In the genomic region with DNA sequence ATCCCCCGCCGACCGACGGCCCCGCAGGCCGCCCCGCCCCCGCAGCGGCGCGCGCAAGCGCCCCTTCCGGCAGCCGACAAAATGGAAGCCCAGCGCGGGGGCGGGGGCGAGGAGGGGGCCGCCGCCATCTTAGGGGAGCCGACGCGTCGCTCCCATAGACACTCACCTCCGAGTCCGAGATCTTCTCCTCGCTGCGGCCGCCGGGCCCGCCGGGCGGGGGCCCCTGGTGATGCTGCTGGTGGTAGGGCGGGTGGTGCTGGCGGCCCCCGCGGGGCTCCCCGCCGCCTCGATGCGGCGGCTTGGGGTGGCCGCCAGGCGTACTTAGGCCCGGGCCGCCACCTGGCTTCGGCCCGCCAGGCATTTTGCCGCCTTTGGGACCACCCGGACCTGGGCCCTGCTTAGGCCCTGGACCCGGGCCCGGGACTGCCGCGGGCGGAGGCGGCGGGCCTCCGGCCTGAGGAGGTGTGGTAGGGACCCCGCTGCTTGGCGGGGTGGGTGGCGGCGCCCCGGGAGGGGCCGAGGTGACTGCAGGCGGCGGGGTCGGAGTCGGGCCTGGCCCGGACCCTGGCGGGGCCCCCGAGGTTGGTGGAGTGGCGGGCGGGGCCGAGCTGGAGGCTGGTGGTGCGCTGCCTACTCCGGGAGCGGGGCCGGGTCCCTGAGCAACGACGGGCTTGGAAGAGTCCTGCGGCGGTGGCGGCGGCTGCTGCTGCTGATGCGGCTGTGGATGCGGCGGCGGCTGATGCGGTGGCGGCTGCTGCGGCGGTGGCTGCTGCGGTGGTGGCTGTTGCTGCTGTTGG, we compare ENCODE assay signal across 8 cellular contexts. TPM values are rescaled to one million over a fixed set of nuclear protein-coding genes. Genes with fewer than 3 reads are reported as not detected.
DNase-seq lines count a peak whose midpoint lies in the region; ATAC-seq and TF ChIP-seq lines count a peak whose summit lies in the region.

No MANE protein-coding gene starts in this region.

- peak overlapping the region; percentile 98 for H3K9ac ChIP-seq in fibroblast of lung (ENCODE audit: insufficient read depth, low read length)

- peak overlapping the region; percentile 96 for H3K27ac ChIP-seq in CD8-positive, alpha-beta memory T cell (ENCODE audit: low read depth, low read length)
- H3K27ac ChIP-seq in fibroblast of lung (ENCODE audit: insufficient read depth, low read length): peak overlapping the region; percentile 92

- peaks cover 43% of the 10 kb centered on the region for H3K4me1 ChIP-seq in CD8-positive, alpha-beta memory T cell (ENCODE audit: insufficient read depth, low read length)
- H3K4me1 ChIP-seq in fibroblast of lung (ENCODE audit: control insufficient read depth, extremely low read depth, insufficient read depth, low read length): peaks cover 8% of the 10 kb centered on the region

- H3K9me3 ChIP-seq in CD8-positive, alpha-beta memory T cell (ENCODE audit: low read length): no peaks in the 10 kb centered on the region
- no peaks in the 10 kb centered on the region for H3K9me3 ChIP-seq in fibroblast of lung (ENCODE audit: control insufficient read depth, insufficient read depth, low read depth, low read length)

- peaks cover 49 to 63% (median 51%) of the 10 kb centered on the region in 3 donors for H3K4me1 Mint-ChIP-seq in CD8-positive, alpha-beta memory T cell
- H3K4me1 Mint-ChIP-seq in natural killer cell: peaks cover 42 to 53% of the 10 kb centered on the region in 2 donors
- H3K4me1 Mint-ChIP-seq in stimulated activated naive B cell treated with anti-CD40 and anti-IgM and Interleukin-4, amounts not matched to agents 10 μg/mL and 1 μg/mL and 100 μg/mL, for 72 hours: peaks cover 29 to 42% of the 10 kb centered on the region in 2 donors

- peaks cover 31 to 50% (median 40%) of the 10 kb centered on the region in 3 donors for H3K36me3 Mint-ChIP-seq in CD8-positive, alpha-beta memory T cell
- peaks cover 37% of the 10 kb centered on the region for H3K36me3 Mint-ChIP-seq in natural killer cell
- H3K36me3 Mint-ChIP-seq in stimulated activated naive B cell treated with anti-CD40 and anti-IgM and Interleukin-4, amounts not matched to agents 10 μg/mL and 1 μg/mL and 100 μg/mL, for 72 hours: peaks cover 49% of the 10 kb centered on the region in 2 donors

- H3K36me3 ChIP-seq in CD8-positive, alpha-beta memory T cell (ENCODE audit: insufficient read depth, low read length): peaks cover 43% of the 10 kb centered on the region
- peaks cover 6% of the 10 kb centered on the region for H3K36me3 ChIP-seq in fibroblast of lung (ENCODE audit: control insufficient read depth, insufficient read depth, low read length)

- ATAC-seq in GM21515 (IDR thresholded peaks at IDR 0.05; ENCODE audit: unreplicated experiment) (peak; percentile 40), natural killer cell (peak; percentile 60 to 80 (median 65))
- peak; percentile 57 for ATAC-seq in stimulated activated naive B cell treated with anti-CD40 and anti-IgM and Interleukin-4, amounts not matched to agents 10 μg/mL and 1 μg/mL and 100 μg/mL, for 72 hours (replicated peaks)

- no peaks in the 10 kb centered on the region for H3K27me3 ChIP-seq in CD8-positive, alpha-beta memory T cell (ENCODE audit: insufficient read depth, low read length, poor library complexity, severe bottlenecking)
- no peaks in the 10 kb centered on the region for H3K27me3 ChIP-seq in fibroblast of lung (ENCODE audit: control insufficient read depth, insufficient read depth, low read length)

- no peak overlapping the region for H2AFZ ChIP-seq in fibroblast of lung (ENCODE audit: low read length)

- H3K4me2 ChIP-seq in fibroblast of lung (ENCODE audit: extremely low read depth, insufficient read depth, low read length): no peak overlapping the region

- H3K79me2 ChIP-seq in fibroblast of lung (ENCODE audit: control insufficient read depth, insufficient read depth, low read length): peaks cover 56% of the 10 kb centered on the region

- peak overlapping the region; percentile 89 to 100 (median 97) for H3K4me3 Mint-ChIP-seq in CD8-positive, alpha-beta memory T cell
- H3K4me3 Mint-ChIP-seq in natural killer cell: peak overlapping the region; percentile 97
- peak overlapping the region; percentile 85 to 89 for H3K4me3 Mint-ChIP-seq in stimulated activated naive B cell treated with anti-CD40 and anti-IgM and Interleukin-4, amounts not matched to agents 10 μg/mL and 1 μg/mL and 100 μg/mL, for 72 hours

- CTCF ChIA-PET in CD8-positive, alpha-beta memory T cell (lab: Charles Lee): interaction anchor here (1.0 kb wide), 1 partner anchor 10 kb away, joined by 3 read pairs; no protein-coding TSS in a partner anchor

- H3K27me3 Mint-ChIP-seq in CD8-positive, alpha-beta memory T cell: peaks cover 0 to 5% of the 10 kb centered on the region in 2 donors
- no peaks in the 10 kb centered on the region for H3K27me3 Mint-ChIP-seq in natural killer cell (ENCODE audit: low read depth in 2 of 2)
- H3K27me3 Mint-ChIP-seq in stimulated activated naive B cell treated with anti-CD40 and anti-IgM and Interleukin-4, amounts not matched to agents 10 μg/mL and 1 μg/mL and 100 μg/mL, for 72 hours: no peaks in the 10 kb centered on the region

- TF ChIP-seq CTCF in fibroblast of lung (conservative IDR thresholded peaks at IDR 0.05 in 1 of 2, IDR thresholded peaks at IDR 0.05 in 1 of 2; ENCODE audit: low read depth in 1 of 2, low read length in 2 of 2) (no peak), natural killer cell (IDR thresholded peaks at IDR 0.05) (no peak)

- H4K20me1 ChIP-seq in fibroblast of lung (ENCODE audit: control insufficient read depth, extremely low read depth, insufficient read depth, low read length): peaks cover 19% of the 10 kb centered on the region

- DNase-seq in CD8-positive, alpha-beta memory T cell: peak; percentile 86 to 91 (median 89)
- peak; percentile 82 for DNase-seq in KG1 (lab: John Stamatoyannopoulos, UW)
- DNase-seq in RPMI7951 (ENCODE audit: low read depth): peak; percentile 72
- peak; percentile 72 to 88 for DNase-seq in activated T-helper 1 cell treated with anti-CD3 and anti-CD28 coated beads, Interleukin-2, amount 50 U/mL, for 16 hours (ENCODE audit: low read depth in 1 of 2, low spot score in 1 of 2)
- DNase-seq in fibroblast of lung (ENCODE audit: low read depth in 2 of 2): peak; percentile 72 to 74
- DNase-seq in natural killer cell: peak; percentile 94
- peak; percentile 80 for DNase-seq in stimulated activated naive B cell treated with anti-CD40 and anti-IgM and Interleukin-4, amounts not matched to agents 10 μg/mL and 1 μg/mL and 100 μg/mL, for 72 hours

- no peaks in the 10 kb centered on the region for H3K9me3 Mint-ChIP-seq in CD8-positive, alpha-beta memory T cell
- no peaks in the 10 kb centered on the region for H3K9me3 Mint-ChIP-seq in natural killer cell
- H3K9me3 Mint-ChIP-seq in stimulated activated naive B cell treated with anti-CD40 and anti-IgM and Interleukin-4, amounts not matched to agents 10 μg/mL and 1 μg/mL and 100 μg/mL, for 72 hours: no peaks in the 10 kb centered on the region

- H3K4me3 ChIP-seq in CD8-positive, alpha-beta memory T cell (ENCODE audit: low read length): peak overlapping the region; percentile 86
- H3K4me3 ChIP-seq in fibroblast of lung (replicated peaks in 1 of 4; ENCODE audit: control extremely low read depth in 1 of 4, insufficient read depth in 1 of 4, low read depth in 3 of 4, low read length in 4 of 4): peak overlapping the region; percentile 80 to 97 (median 90)

- H3K27ac Mint-ChIP-seq in CD8-positive, alpha-beta memory T cell: peak overlapping the region; percentile 96 to 100 (median 99)
- peak overlapping the region; percentile 95 to 97 for H3K27ac Mint-ChIP-seq in natural killer cell
- peak overlapping the region; percentile 98 for H3K27ac Mint-ChIP-seq in stimulated activated naive B cell treated with anti-CD40 and anti-IgM and Interleukin-4, amounts not matched to agents 10 μg/mL and 1 μg/mL and 100 μg/mL, for 72 hours

- POLR2A ChIA-PET in CD8-positive, alpha-beta memory T cell (lab: Charles Lee): interaction anchor here (0.6 to 1.5 kb wide), 7 partner anchors 9 to 1061 kb away, joined by 3 to 6 read pairs (median 4); a partner anchor contains a TSS

- intact Hi-C loops in natural killer cell (cut with micrococcal nuclease): loop anchor here (2.0 to 10.0 kb wide), 3 partner anchors 77 to 327 kb away; a partner anchor contains a TSS

RNA-seq across cellular contexts. Expression of a gene that starts 0.7 kb away (rescaled TPM):
- total RNA-seq in CD8-positive, alpha-beta memory T cell: 100 to 1,000 TPM; 349 to 360 TPM
- polyA plus RNA-seq in CD8-positive, alpha-beta memory T cell: 168 TPM
- 125 and 141 TPM in 2 replicates for total RNA-seq in RPMI7951 (2014; rRNA removed; shearing (Covaris generic))
- total RNA-seq in fibroblast of lung (138 and 146 TPM in 2 replicates), natural killer cell (100 to 1,000 TPM; 492 to 594 (median 558) TPM)
- polyA plus RNA-seq in fibroblast of lung: 123 and 168 TPM in 2 replicates
- polyA plus RNA-seq in fibroblast of lung (2012): 175 and 228 TPM in 2 replicates
- 9.9 and 11.0 TPM in 2 replicates for polyA minus RNA-seq in fibroblast of lung (ENCODE audit: low replicate concordance)

Comparison
In these comparisons a context has a peak if more than half of its experiments do, and no peak if none do; other contexts are left out.
1. Peak in every context shown above with its lines: DNase-seq, ATAC-seq, H3K4me3 ChIP-seq and H3K27ac ChIP-seq.